1 cellular context compared by ENCODE assay signal in the genomic region with DNA sequence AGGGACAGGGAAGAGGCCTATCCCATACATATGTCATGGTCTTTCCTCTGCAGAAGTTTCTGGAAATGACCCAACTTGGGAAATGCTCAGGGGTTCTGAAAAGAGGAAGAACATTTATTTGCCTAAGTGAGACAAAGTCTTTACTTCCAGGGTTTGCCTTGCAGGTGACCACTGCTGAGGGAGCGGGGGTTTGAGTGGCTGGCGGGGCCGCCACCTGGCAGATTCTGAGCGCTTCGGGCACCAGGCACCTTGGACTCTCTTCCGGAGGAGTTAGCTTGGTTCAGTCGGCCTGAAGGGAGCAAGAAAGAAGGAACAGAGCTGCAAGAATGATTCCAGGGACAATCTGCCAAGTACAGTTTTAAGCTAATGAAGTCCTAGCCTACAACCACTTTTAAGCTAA.
TF ChIP-seq lines count a peak whose summit lies in the region.

No MANE protein-coding gene starts in this region.

TF ChIP-seq in K562, 482 proteins besides CTCF, POLR2A, EP300 and RAD21:
- TF ChIP-seq SPI1 (IDR thresholded peaks at IDR 0.05; ENCODE audit: borderline replicate concordance, low read depth, low read length): 0 out of 2 replicates have a peak, but pooled peaks have one; percentile 8
- TF ChIP-seq RFX5 (IDR thresholded peaks at IDR 0.05; ENCODE audit: low read depth, low read length): no peak
